17 cellular contexts compared by ENCODE assay signal in the genomic region with DNA sequence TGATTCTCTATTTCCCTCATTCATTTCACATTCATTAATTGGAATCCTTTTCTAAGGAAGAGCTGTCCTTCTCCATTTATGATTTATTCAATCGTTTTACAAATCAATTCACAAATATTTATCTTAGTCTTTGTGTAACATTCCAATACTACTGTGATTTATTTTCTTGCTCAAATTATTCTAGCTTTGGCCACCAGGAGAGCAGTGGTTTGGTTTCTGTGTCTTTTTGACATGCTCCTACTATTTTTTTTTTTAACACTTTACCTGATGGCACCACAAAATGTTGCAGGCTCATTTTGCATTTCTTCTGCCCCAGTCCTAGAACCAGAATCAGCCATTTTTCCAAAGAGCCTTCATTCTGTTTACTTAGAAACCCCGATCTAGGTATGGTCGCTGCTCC. TPM values are rescaled to one million over a fixed set of nuclear protein-coding genes. Genes with fewer than 3 reads are reported as not detected.
A peak's percentile ranks its signal among the peaks of the same experiment; 100 is the strongest.
DNase-seq lines count a peak whose midpoint lies in the region; TF ChIP-seq lines count a peak whose summit lies in the region.
"Had no signal": no experiment of that assay in that cellular context is flagged by ENCODE, and none has a peak within 500 bp of the region (broad histone marks: within the 10 kb centered on the region; RNA-seq: fewer than 3 reads in every experiment).

No MANE protein-coding gene starts in this region.

- peaks cover 17% of the 10 kb centered on the region for H3K9me3 Mint-ChIP-seq in HFFc6
- peaks cover 15% of the 10 kb centered on the region for H3K9me3 Mint-ChIP-seq in type B pancreatic cell

- H3K4me1 Mint-ChIP-seq in HFFc6 (ENCODE audit: low read depth) (no peaks in the 10 kb centered on the region), type B pancreatic cell (ENCODE audit: unreplicated experiment) (no peaks in the 10 kb centered on the region)
- H3K4me1 Mint-ChIP-seq: H9 had no signal

- H3K9me3 ChIP-seq in PC-9 (ENCODE audit: insufficient read depth, low read depth): peaks cover 44% of the 10 kb centered on the region

- H3K4me3 ChIP-seq in PC-9: no peak overlapping the region
- no peak overlapping the region for H3K4me3 ChIP-seq in fibroblast of pulmonary artery (replicated peaks; ENCODE audit: low read depth, low read length)
- H3K4me3 ChIP-seq: BLaER1, GM23248 had no signal

- no peak overlapping the region for H2AFZ ChIP-seq in PC-9
- H2AFZ ChIP-seq: GM23248 had no signal

- H3K9me2 ChIP-seq in PC-9 (ENCODE audit: insufficient read depth): 0 out of 2 replicates have a peak, but pooled peaks cover 4% of the 10 kb centered on the region

- H3K4me3 Mint-ChIP-seq in HFFc6 (no peak overlapping the region), type B pancreatic cell (no peak overlapping the region)
- H3K4me3 Mint-ChIP-seq: CD4-positive, alpha-beta memory T cell; H9; T-cell had no signal

- no peaks in the 10 kb centered on the region for H3K36me3 ChIP-seq in PC-9 (ENCODE audit: low read depth)
- H3K36me3 ChIP-seq: BLaER1 had no signal

- POLR2A ChIA-PET in PC-9 (lab: Charles Lee; ENCODE audit: unreplicated experiment): no interaction called here

- H3K27me3 ChIP-seq in PC-9 (ENCODE audit: insufficient read depth, low read depth): peaks cover 47% of the 10 kb centered on the region
- H3K27me3 ChIP-seq: BLaER1 had no signal

- TF ChIP-seq CTCF in HFFc6 (IDR thresholded peaks at IDR 0.05) (peak; percentile 53), PC-9 (conservative IDR thresholded peaks at IDR 0.05) (peak; percentile 22; the same call in 1 of the 2 replicates), fibroblast of pulmonary artery (IDR thresholded peaks at IDR 0.05; ENCODE audit: low read length, missing control alignments) (peak; percentile 1), type B pancreatic cell (conservative IDR thresholded peaks at IDR 0.05) (peak; percentile 47), GM13977 (IDR thresholded peaks at IDR 0.05; ENCODE audit: extremely low read depth, insufficient read depth, missing control alignments) (no peak)

- BruUV-seq in PC-9 (replicated peaks; lab: Mats Ljungman, UMichigan): no TSS peak

- intact Hi-C loops in PC-9 (cut with micrococcal nuclease; ENCODE audit: unreplicated experiment): no loop called here

- no peaks in the 10 kb centered on the region for H4K20me1 ChIP-seq in PC-9 (ENCODE audit: insufficient read depth)
- H4K20me1 ChIP-seq: BLaER1 had no signal

- H3K4me2 ChIP-seq in PC-9: no peak overlapping the region
- H3K4me2 ChIP-seq: BLaER1 had no signal

- H3K79me2 ChIP-seq in PC-9 (ENCODE audit: low read depth): no peaks in the 10 kb centered on the region

- peaks cover 4% of the 10 kb centered on the region for H3K36me3 Mint-ChIP-seq in HFFc6 (ENCODE audit: low read depth)
- H3K36me3 Mint-ChIP-seq in type B pancreatic cell: no peaks in the 10 kb centered on the region

- no peaks in the 10 kb centered on the region for H3K4me1 ChIP-seq in PC-9 (replicated peaks; ENCODE audit: insufficient read depth)

- no peak for DNase-seq in HFFc6
- DNase-seq in PC-9: no peak
- no peak for DNase-seq in fibroblast of pulmonary artery (ENCODE audit: low read depth)
- no peak for DNase-seq in type B pancreatic cell (ENCODE audit: extremely low spot score, unreplicated experiment)
- DNase-seq in NCI-H1105 (lab: John Stamatoyannopoulos, UW): no peak
- no peak for DNase-seq in OCI-M2 (lab: John Stamatoyannopoulos, UW; ENCODE audit: unreplicated experiment)
- no peak for DNase-seq in GM13977 (ENCODE audit: low spot score)
- DNase-seq: CD4-positive, alpha-beta memory T cell; GM23248; H9; NCI-H1105 treated with DMSO at 0.1 percent for 48 hours; NCI-H2029 treated with DMSO at 0.1 percent for 48 hours; NCI-H2171; NCI-H526; SIG-M5; T-cell had no signal

- H3K27me3 Mint-ChIP-seq in HFFc6 (ENCODE audit: insufficient read depth) (peaks cover 6% of the 10 kb centered on the region; the same call in 1 of the 2 replicates), type B pancreatic cell (no peaks in the 10 kb centered on the region)

- no peak overlapping the region for H3K27ac Mint-ChIP-seq in HFFc6
- H3K27ac Mint-ChIP-seq in type B pancreatic cell: no peak overlapping the region
- H3K27ac Mint-ChIP-seq: CD4-positive, alpha-beta memory T cell; H9; T-cell had no signal

- CTCF ChIA-PET in PC-9 (lab: Charles Lee): interaction anchor here (0.7 kb wide), 1 partner anchor 1323 kb away, joined by 5 read pairs; no protein-coding TSS in a partner anchor

- no peaks in the 10 kb centered on the region for H3F3A ChIP-seq in PC-9 (ENCODE audit: insufficient read depth, low read depth)

- in situ Hi-C loops in GM13977 (cut with MboI; ENCODE audit: low pct_unique_long_range_greater_than_20kb, low sequenced_read_pairs, unreplicated experiment): no loop called here

- H3K27ac ChIP-seq in PC-9: no peak overlapping the region
- H3K27ac ChIP-seq: BLaER1, GM23248 had no signal

RNA-seq across cellular contexts. Expression of a gene that starts 13.3 kb away (rescaled TPM):
- 10 to 100 TPM; 31.5 to 38.9 (median 34.5) TPM for total RNA-seq in HFFc6 (2021; fragmentation: NEBNext Ultra II Directional; extraction: Animal tissue kit (Norgen Biotek cat#: 25700))
- total RNA-seq in PC-9 (2021) (85.7 and 113 TPM in 2 replicates), type B pancreatic cell (ENCODE audit: low replicate concordance) (60.2 and 67.2 TPM in 2 replicates)
